ENCODE assay signal across 8 cellular contexts in the genomic region with DNA sequence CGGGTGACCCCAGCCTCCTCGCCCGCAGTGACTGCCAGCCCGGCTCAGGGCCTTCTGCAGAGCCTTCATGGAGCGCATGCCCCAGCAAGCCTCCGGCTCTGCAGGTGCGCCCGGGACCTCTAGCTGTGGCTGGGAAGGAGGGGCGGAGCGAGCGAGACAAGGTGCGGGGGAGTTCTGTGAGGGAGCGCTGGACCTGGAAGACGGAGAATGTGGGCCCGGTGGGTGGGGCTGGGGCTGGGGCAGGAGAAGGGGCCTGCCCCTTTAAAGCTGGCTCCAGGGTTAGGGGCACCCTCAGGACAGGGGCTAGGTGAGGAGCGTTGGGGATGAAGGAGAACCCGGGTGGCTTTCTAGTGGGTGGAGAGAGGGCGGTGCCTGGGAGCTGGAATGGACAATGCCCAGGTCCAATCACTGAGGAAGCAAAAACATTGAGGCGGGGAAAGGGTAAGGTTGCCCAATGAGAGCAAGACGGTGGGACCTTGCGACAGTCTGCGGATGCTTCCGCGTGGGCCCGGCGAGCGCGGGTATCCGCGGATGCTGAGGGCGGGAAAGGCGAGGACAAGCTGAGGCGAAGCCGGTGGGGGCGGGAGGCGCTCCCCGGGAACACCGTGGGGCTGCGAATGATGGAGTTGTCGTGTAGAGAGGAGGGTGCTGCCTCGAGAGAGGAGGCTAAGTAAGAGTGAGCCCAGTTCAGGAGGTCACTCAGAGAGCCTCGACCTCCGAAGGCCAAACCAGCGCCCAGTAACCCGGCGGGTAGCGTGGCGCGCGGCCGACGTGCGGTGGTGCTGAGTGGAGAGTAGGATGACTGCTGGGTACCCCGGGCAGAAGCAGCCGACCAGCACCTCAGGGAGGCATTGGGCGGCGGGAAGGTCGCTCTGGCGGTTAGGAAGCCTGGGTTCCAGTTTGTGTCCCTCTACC. TPM values are rescaled to one million over a fixed set of nuclear protein-coding genes. Genes with fewer than 3 reads are reported as not detected.
A peak's percentile ranks its signal among the peaks of the same experiment; 100 is the strongest.
DNase-seq lines count a peak whose midpoint lies in the region; ATAC-seq, FAIRE-seq and TF ChIP-seq lines count a peak whose summit lies in the region.

TSS of gene GLS2 (minus strand) at position 121 of the 915 bp plus-strand sequence. CDS start at position 78, 43 bp downstream.

- ATAC-seq in GM21717 (IDR thresholded peaks at IDR 0.05; ENCODE audit: unreplicated experiment) = peak; percentile 90
- peak; percentile 97 for ATAC-seq in T-helper 17 cell

- H3K9me2 ChIP-seq in hepatocyte (replicated peaks; ENCODE audit: insufficient read depth) = no peaks in the 10 kb centered on the region

- peaks cover 30% of the 10 kb centered on the region for H3K27me3 ChIP-seq in hepatocyte

- no peak for FAIRE-seq in urothelium cell line (lab: Jason Lieb, UNC)

- DNase-seq in DMS153 treated with DMSO at 0.1 percent for 48 hours (lab: John Stamatoyannopoulos, UW; ENCODE audit: unreplicated experiment) (peak; percentile 93), LoVo (ENCODE audit: low spot score) (peak; percentile 87), T-helper 17 cell (peak; percentile 43 to 60 (median 59)), astrocyte of the hippocampus (ENCODE audit: low read depth, low spot score) (peak; percentile 89), hepatocyte (ENCODE audit: low spot score) (peak; percentile 83), putamen (ENCODE audit: low spot score) (peak; percentile 87), urothelium cell line (ENCODE audit: low spot score) (peak; percentile 53)

- H3K36me3 ChIP-seq in hepatocyte (replicated peaks; ENCODE audit: insufficient read depth, low read depth) = no peaks in the 10 kb centered on the region

- peak within 1 kb of the TSS; percentile 80 for H3K4me3 Mint-ChIP-seq in T-helper 17 cell

- peak within 1 kb of the TSS; percentile 95 for H3K4me2 ChIP-seq in hepatocyte

- H2AFZ ChIP-seq in hepatocyte = peak within 1 kb of the TSS; percentile 73

- H3K36me3 Mint-ChIP-seq in T-helper 17 cell (ENCODE audit: low read depth) = no peaks in the 10 kb centered on the region

- peak within 1 kb of the TSS; percentile 42 for H3K4me3 ChIP-seq in hepatocyte

- H4K20me1 ChIP-seq in hepatocyte (ENCODE audit: insufficient read depth, poor library complexity, severe bottlenecking) = no peaks in the 10 kb centered on the region

- TF ChIP-seq CTCF in hepatocyte (IDR thresholded peaks at IDR 0.05; ENCODE audit: poor library complexity) = no peak

- H3K9me3 ChIP-seq in T-helper 17 cell (ENCODE audit: control insufficient read depth, low read length, poor library complexity, severe bottlenecking) (no peaks in the 10 kb centered on the region), hepatocyte (ENCODE audit: low read depth) (no peaks in the 10 kb centered on the region)

- peaks cover 5% of the 10 kb centered on the region for H3K27me3 Mint-ChIP-seq in T-helper 17 cell

- WGBS in hepatocyte (ENCODE audit: low lambda C conversion rate, missing lambda C conversion rate) = 30% methylated on average over 57 of the region's 59 CpGs

- no peaks in the 10 kb centered on the region for H3K79me2 ChIP-seq in hepatocyte

- H3K4me1 ChIP-seq in hepatocyte (ENCODE audit: insufficient read depth) = no peaks in the 10 kb centered on the region

- peaks cover 10% of the 10 kb centered on the region for H3K4me1 Mint-ChIP-seq in T-helper 17 cell

- H3K27ac ChIP-seq in hepatocyte = no peak within 1 kb of the TSS

- H3K27ac Mint-ChIP-seq in T-helper 17 cell = no peak within 1 kb of the TSS

RNA-seq across cellular contexts. Expression of gene GLS2, which starts in this region (rescaled TPM):
- total RNA-seq in T-helper 17 cell = 1 to 10 TPM; 1.9 to 2.8 TPM
- total RNA-seq in hepatocyte = 6.1 and 6.4 TPM in 2 replicates
- 3.3 and 3.5 TPM in 2 replicates for polyA plus RNA-seq in hepatocyte
